15 cellular contexts compared by ENCODE assay signal in genomic region chr11:116844722-116845121, GRCh38. TPM values are rescaled to one million over a fixed set of nuclear protein-coding genes. Genes with fewer than 3 reads are reported as not detected.
DNase-seq lines count a peak whose midpoint lies in the region; ATAC-seq and TF ChIP-seq lines count a peak whose summit lies in the region.
"Had no signal": no experiment of that assay in that cellular context is flagged by ENCODE, and none has a peak within 500 bp of the region (broad histone marks: within the 10 kb centered on the region; RNA-seq: fewer than 3 reads in every experiment).

No MANE protein-coding gene starts in this region.

- intact Hi-C loops in Caco-2 (cut with micrococcal nuclease; ENCODE audit: unreplicated experiment), result no loop called here
- intact Hi-C loops in dorsolateral prefrontal cortex (cut with DNase I), result no loop called here

- H3K36me3 Mint-ChIP-seq in Caco-2 (ENCODE audit: insufficient read depth, unreplicated experiment), result peaks cover 53% of the 10 kb centered on the region
- peaks cover 61% of the 10 kb centered on the region for H3K36me3 Mint-ChIP-seq in activated T-helper 17 cell treated with anti-CD3 and anti-CD28 coated beads, Interleukin-2, amount 50 U/mL, for 72 hours (ENCODE audit: low read depth)

- DNase-seq in Caco-2 (no peak), dorsolateral prefrontal cortex (no peak), substantia nigra (lab: John Stamatoyannopoulos, UW) (no peak), NOMO-1 (lab: John Stamatoyannopoulos, UW; ENCODE audit: unreplicated experiment in 2 of 2) (no peak), EL (no peak)
- no peak for DNase-seq in central memory CD4-positive, alpha-beta T cell
- DNase-seq: C1 segment of cervical spinal cord; CD4-positive, alpha-beta memory T cell; DND-41; H7; IMR-90 had no signal

- H3K27ac ChIP-seq in dorsolateral prefrontal cortex (peak overlapping the region in 51 of 59 donors; percentile 3 to 85 (median 60)), substantia nigra (ENCODE audit: low read depth, low read length, poor library complexity, severe bottlenecking) (peak overlapping the region; percentile 46)

- no peaks in the 10 kb centered on the region for H3K9me3 ChIP-seq in Caco-2

- H3K4me1 ChIP-seq in Caco-2, result peaks cover 42% of the 10 kb centered on the region

- CTCF ChIA-PET in Caco-2 (lab: Charles Lee), result no interaction called here

- no peak for ATAC-seq in activated T-helper 17 cell treated with anti-CD3 and anti-CD28 coated beads, Interleukin-2, amount 50 U/mL, for 72 hours (replicated peaks)
- ATAC-seq: GM12878, GM23338 had no signal

- H3K4me3 ChIP-seq in Caco-2 (ENCODE audit: low read depth, low read length) (no peak overlapping the region), dorsolateral prefrontal cortex (no peak overlapping the region)
- H3K4me3 ChIP-seq: GM12878, GM23338 had no signal

- peaks cover 32% of the 10 kb centered on the region for H3K4me1 Mint-ChIP-seq in Caco-2 (ENCODE audit: low read depth, unreplicated experiment)
- H3K4me1 Mint-ChIP-seq in activated T-helper 17 cell treated with anti-CD3 and anti-CD28 coated beads, Interleukin-2, amount 50 U/mL, for 72 hours, result peaks cover 3% of the 10 kb centered on the region

- H3K36me3 ChIP-seq in Caco-2 (ENCODE audit: control insufficient read depth, insufficient read depth, low read length), result peaks cover 11% of the 10 kb centered on the region

- no peaks in the 10 kb centered on the region for H3K9me3 Mint-ChIP-seq in Caco-2 (ENCODE audit: unreplicated experiment)
- no peaks in the 10 kb centered on the region for H3K9me3 Mint-ChIP-seq in activated T-helper 17 cell treated with anti-CD3 and anti-CD28 coated beads, Interleukin-2, amount 50 U/mL, for 72 hours
- H3K9me3 Mint-ChIP-seq: CD4-positive, alpha-beta memory T cell; GM23338 had no signal

- no peaks in the 10 kb centered on the region for H3K27me3 ChIP-seq in Caco-2 (replicated peaks; ENCODE audit: control insufficient read depth, insufficient read depth, low read length)
- no peaks in the 10 kb centered on the region for H3K27me3 ChIP-seq in dorsolateral prefrontal cortex

- H3K27me3 Mint-ChIP-seq in Caco-2 (ENCODE audit: insufficient read depth, unreplicated experiment), result no peaks in the 10 kb centered on the region
- no peaks in the 10 kb centered on the region for H3K27me3 Mint-ChIP-seq in activated T-helper 17 cell treated with anti-CD3 and anti-CD28 coated beads, Interleukin-2, amount 50 U/mL, for 72 hours
- H3K27me3 Mint-ChIP-seq: B cell; CD4-positive, alpha-beta memory T cell had no signal

- POLR2A ChIA-PET in Caco-2 (lab: Charles Lee), result no interaction called here

- BruUV-seq in Caco-2 (replicated peaks; lab: Mats Ljungman, UMichigan), result no TSS peak

- no peak for TF ChIP-seq CTCF in Caco-2 (IDR thresholded peaks at IDR 0.05; ENCODE audit: insufficient read depth in 1 of 2, low read depth in 1 of 2, low read length in 1 of 2, severe bottlenecking in 1 of 2, unreplicated experiment in 1 of 2)
- no peak for TF ChIP-seq CTCF in dorsolateral prefrontal cortex (IDR thresholded peaks at IDR 0.05 in 54 of 56, conservative IDR thresholded peaks at IDR 0.05 in 2 of 56; ENCODE audit: low read depth in 1 of 56, partially characterized antibody in 56 of 56)

- no peak overlapping the region for H3K4me3 Mint-ChIP-seq in Caco-2 (ENCODE audit: unreplicated experiment)
- H3K4me3 Mint-ChIP-seq in activated T-helper 17 cell treated with anti-CD3 and anti-CD28 coated beads, Interleukin-2, amount 50 U/mL, for 72 hours, result no peak overlapping the region
- H3K4me3 Mint-ChIP-seq: B cell; CD4-positive, alpha-beta memory T cell; GM23338 had no signal

- H3K27ac Mint-ChIP-seq in Caco-2 (ENCODE audit: unreplicated experiment), result peak overlapping the region; percentile 1
- peak overlapping the region; percentile 53 for H3K27ac Mint-ChIP-seq in activated T-helper 17 cell treated with anti-CD3 and anti-CD28 coated beads, Interleukin-2, amount 50 U/mL, for 72 hours
- H3K27ac Mint-ChIP-seq: B cell, GM23338 had no signal

RNA-seq across cellular contexts. Expression of gene APOA1, which starts 7.3 kb away (rescaled TPM):
- total RNA-seq in Caco-2 (2022) (872 and 913 TPM in 2 replicates), dorsolateral prefrontal cortex (1 to 10 TPM in 16 of 120 experiments, under 1 TPM in 53, not detected in 51; 0.32 to 2.2 (median 0.72) TPM)
- total RNA-seq in activated T-helper 17 cell treated with anti-CD3 and anti-CD28 coated beads, Interleukin-2, amount 50 U/mL, for 72 hours, result under 1 TPM; 0.37 TPM
- total RNA-seq: B cell, GM23338 had no signal

RNA-seq across cellular contexts. Expression of gene APOC3, which starts 15.0 kb away (rescaled TPM):
- total RNA-seq in Caco-2 (2022) (103 and 128 TPM in 2 replicates), dorsolateral prefrontal cortex (not detected)
- not detected for total RNA-seq in activated T-helper 17 cell treated with anti-CD3 and anti-CD28 coated beads, Interleukin-2, amount 50 U/mL, for 72 hours
- total RNA-seq: B cell; CD4-positive, alpha-beta memory T cell; GM23338; H7; IMR-90 had no signal

RNA-seq across cellular contexts. Expression of gene APOA4, which starts 21.6 kb away (rescaled TPM):
- total RNA-seq in Caco-2 (2022), result 1.8 and 3.3 TPM in 2 replicates
- total RNA-seq in activated T-helper 17 cell treated with anti-CD3 and anti-CD28 coated beads, Interleukin-2, amount 50 U/mL, for 72 hours, result not detected
- not detected for total RNA-seq in dorsolateral prefrontal cortex
- total RNA-seq: B cell; CD4-positive, alpha-beta memory T cell; GM12878; GM23338; H7; IMR-90 had no signal

RNA-seq across cellular contexts. Expression of gene APOA5, which starts 53.0 kb away (rescaled TPM):
- 1.5 and 2.5 TPM in 2 replicates for total RNA-seq in Caco-2 (2022)
- not detected for total RNA-seq in activated T-helper 17 cell treated with anti-CD3 and anti-CD28 coated beads, Interleukin-2, amount 50 U/mL, for 72 hours
- total RNA-seq in dorsolateral prefrontal cortex, result under 1 TPM in 1 of 120 experiments, not detected in 119; 0.25 TPM
- total RNA-seq: B cell; CD4-positive, alpha-beta memory T cell; IMR-90 had no signal

RNA-seq across cellular contexts. Expression of gene ZPR1, which starts 56.9 kb away (rescaled TPM):
- total RNA-seq in Caco-2 (2022), result 168 and 194 TPM in 2 replicates
- total RNA-seq in activated T-helper 17 cell treated with anti-CD3 and anti-CD28 coated beads, Interleukin-2, amount 50 U/mL, for 72 hours, result 10 to 100 TPM; 66.4 to 98.1 TPM
- total RNA-seq in dorsolateral prefrontal cortex, result 10 to 100 TPM; 31.6 to 66.9 (median 46.6) TPM

Comparison
In these comparisons a context has a peak if more than half of its experiments do, and no peak if none do; other contexts are left out.
1. RNA of gene APOA1, which starts 7.3 kb away (total RNA-seq): 872 to 913 TPM in Caco-2; 0.32 to 2.2 TPM in dorsolateral prefrontal cortex and 0.37 TPM in activated T-helper 17 cell treated with anti-CD3 and anti-CD28 coated beads, Interleukin-2, amount 50 U/mL, for 72 hours; every median in the first group is over 100 times any median in the second.
2. RNA of gene APOC3, which starts 15.0 kb away (total RNA-seq): 103 to 128 TPM in Caco-2; not detected in activated T-helper 17 cell treated with anti-CD3 and anti-CD28 coated beads, Interleukin-2, amount 50 U/mL, for 72 hours and not detected in dorsolateral prefrontal cortex; every median in the first group is over 10 times any median in the second.